ENCODE assay signal across 1 cellular context in genomic region chr19:12544401-12544876, GRCh38.
TF ChIP-seq lines count a peak whose summit lies in the region.

No MANE protein-coding gene starts in this region.

TF ChIP-seq in IMR-90, 13 proteins besides CTCF, POLR2A, EP300 and RAD21 (continued from another document):
- TF ChIP-seq, protein P1, sequence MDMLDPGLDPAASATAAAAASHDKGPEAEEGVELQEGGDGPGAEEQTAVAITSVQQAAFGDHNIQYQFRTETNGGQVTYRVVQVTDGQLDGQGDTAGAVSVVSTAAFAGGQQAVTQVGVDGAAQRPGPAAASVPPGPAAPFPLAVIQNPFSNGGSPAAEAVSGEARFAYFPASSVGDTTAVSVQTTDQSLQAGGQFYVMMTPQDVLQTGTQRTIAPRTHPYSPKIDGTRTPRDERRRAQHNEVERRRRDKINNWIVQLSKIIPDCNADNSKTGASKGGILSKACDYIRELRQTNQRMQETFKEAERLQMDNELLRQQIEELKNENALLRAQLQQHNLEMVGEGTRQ (IDR thresholded peaks at IDR 0.05; ENCODE audit: low read depth, low read length): no peak
- TF ChIP-seq NFE2L2 (IDR thresholded peaks at IDR 0.05; ENCODE audit: low read depth, low read length) (no peak), RCOR1 (IDR thresholded peaks at IDR 0.05; ENCODE audit: insufficient replicate concordance, low read length) (no peak), MXI1 (IDR thresholded peaks at IDR 0.05; ENCODE audit: borderline replicate concordance, low read depth, low read length) (no peak)
- TF ChIP-seq, protein P2, sequence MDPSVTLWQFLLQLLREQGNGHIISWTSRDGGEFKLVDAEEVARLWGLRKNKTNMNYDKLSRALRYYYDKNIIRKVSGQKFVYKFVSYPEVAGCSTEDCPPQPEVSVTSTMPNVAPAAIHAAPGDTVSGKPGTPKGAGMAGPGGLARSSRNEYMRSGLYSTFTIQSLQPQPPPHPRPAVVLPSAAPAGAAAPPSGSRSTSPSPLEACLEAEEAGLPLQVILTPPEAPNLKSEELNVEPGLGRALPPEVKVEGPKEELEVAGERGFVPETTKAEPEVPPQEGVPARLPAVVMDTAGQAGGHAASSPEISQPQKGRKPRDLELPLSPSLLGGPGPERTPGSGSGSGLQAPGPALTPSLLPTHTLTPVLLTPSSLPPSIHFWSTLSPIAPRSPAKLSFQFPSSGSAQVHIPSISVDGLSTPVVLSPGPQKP (IDR thresholded peaks at IDR 0.05; ENCODE audit: borderline replicate concordance, low read depth, low read length): no peak
